In genomic region chr13:114339779-114340534, GRCh38 we compare ENCODE assay signal across 9 cellular contexts. TPM values are rescaled to one million over a fixed set of nuclear protein-coding genes. Genes with fewer than 3 reads are reported as not detected.
DNase-seq lines count a peak whose midpoint lies in the region; ATAC-seq, FAIRE-seq and TF ChIP-seq lines count a peak whose summit lies in the region.
"Had no signal": no experiment of that assay in that cellular context is flagged by ENCODE, and none has a peak within 500 bp of the region (broad histone marks: within the 10 kb centered on the region; RNA-seq: fewer than 3 reads in every experiment).

No MANE protein-coding gene starts in this region.

- TF ChIP-seq POLR2A in H1 (IDR thresholded peaks at IDR 0.05; ENCODE audit: control extremely low read depth in 1 of 2, low read depth in 2 of 2, low read length in 2 of 2): no peak

- peak overlapping the region; percentile 91; the same call in 1 of the 2 replicates for H2AK5ac ChIP-seq in H1 (ENCODE audit: low read depth, low read length)

- H3K9me3 ChIP-seq in H1 (ENCODE audit: insufficient read depth in 2 of 2, low read depth in 1 of 2, low read length in 1 of 2): no peaks in the 10 kb centered on the region

- no peaks in the 10 kb centered on the region for H3K79me2 ChIP-seq in H1 (ENCODE audit: control insufficient read depth in 1 of 2, insufficient read depth in 2 of 2, low read length in 2 of 2)

- H2BK120ac ChIP-seq in H1 (replicated peaks; ENCODE audit: low read depth, low read length): no peak overlapping the region

- POLR2A ChIA-PET in H1 (lab: Charles Lee; ENCODE audit: partially characterized antibody): interaction anchor here (1.5 to 2.0 kb wide), 2 partner anchors 12 to 23 kb away, joined by 3 to 7 read pairs; no protein-coding TSS in a partner anchor

- no peak overlapping the region for H3K18ac ChIP-seq in H1 (ENCODE audit: extremely low read depth, low read length)

- no peak overlapping the region for H3K14ac ChIP-seq in H1 (ENCODE audit: insufficient read length)

- no peak overlapping the region for H3K4me2 ChIP-seq in H1 (ENCODE audit: insufficient read depth in 1 of 2, low read depth in 2 of 2, low read length in 2 of 2)

- no peak overlapping the region for H3K56ac ChIP-seq in H1 (replicated peaks; ENCODE audit: insufficient read length, low read depth, low read length)

- peak overlapping the region; percentile 34 to 53 for H3K27ac Mint-ChIP-seq in natural killer cell treated with Interleukin-12 subunit alpha and Interleukin-12 subunit beta and Interleukin-15 and Interleukin-18, amount 100 ng/mL, for 72 hours

- no peaks in the 10 kb centered on the region for H3K36me3 ChIP-seq in H1 (ENCODE audit: control insufficient read depth in 2 of 4, insufficient read depth in 4 of 4, low read length in 3 of 4)

- H3K79me1 ChIP-seq in H1 (ENCODE audit: low read depth, low read length): no peaks in the 10 kb centered on the region

- 82% methylated on average over 12 of the region's 12 CpGs; no CpG with 5 or more reads in 1 of the 2 experiments for WGBS in H1 (ENCODE audit: extremely low coverage in 1 of 2, insufficient coverage in 1 of 2, insufficient read length in 1 of 2, insufficient replicate concordance in 2 of 2, low coverage in 1 of 2, low lambda C conversion rate in 2 of 2, missing lambda C conversion rate in 1 of 2), 2 experiments

- no peak overlapping the region for H3K27ac ChIP-seq in H1 (ENCODE audit: low read depth, low read length)
- H3K27ac ChIP-seq: epithelial cell of prostate had no signal

- TF ChIP-seq CTCF in WI38 (IDR thresholded peaks at IDR 0.05; ENCODE audit: low read depth, low read length): peak; percentile 78
- TF ChIP-seq CTCF in H1 (IDR thresholded peaks at IDR 0.05; ENCODE audit: control extremely low read depth in 1 of 3, insufficient read depth in 1 of 3, low read depth in 1 of 3, low read length in 3 of 3): peak; percentile 32 to 54 (median 43)

- peaks cover 7 to 16% of the 10 kb centered on the region in 2 donors for H3K27me3 Mint-ChIP-seq in natural killer cell treated with Interleukin-12 subunit alpha and Interleukin-12 subunit beta and Interleukin-15 and Interleukin-18, amount 100 ng/mL, for 72 hours

- no peak overlapping the region for H3K4ac ChIP-seq in H1 (replicated peaks; ENCODE audit: insufficient read length, low read depth, low read length)

- H2BK5ac ChIP-seq in H1 (ENCODE audit: low read depth, low read length): no peak overlapping the region

- no peaks in the 10 kb centered on the region for H3K27me3 ChIP-seq in H1 (replicated peaks in 1 of 4; ENCODE audit: control insufficient read depth in 3 of 4, extremely low read depth in 1 of 4, insufficient read depth in 3 of 4, low read length in 3 of 4)

- no peak overlapping the region for H3K23ac ChIP-seq in H1 (ENCODE audit: insufficient read length)

- peak overlapping the region; percentile 14; the same call in 1 of the 2 replicates for H4K8ac ChIP-seq in H1 (ENCODE audit: extremely low read depth, insufficient read depth, low read length)

- no peak overlapping the region for H4K5ac ChIP-seq in H1 (ENCODE audit: insufficient read length, low read depth, low read length)

- peaks cover 21 to 22% of the 10 kb centered on the region in 2 donors for H3K4me1 Mint-ChIP-seq in natural killer cell treated with Interleukin-12 subunit alpha and Interleukin-12 subunit beta and Interleukin-15 and Interleukin-18, amount 100 ng/mL, for 72 hours (ENCODE audit: low read depth in 2 of 2)

- CTCF ChIA-PET in H1 (lab: Charles Lee; ENCODE audit: partially characterized antibody): interaction anchor here (0.9 to 3.3 kb wide), 13 partner anchors 12 to 94 kb away, joined by 3 to 18 read pairs (median 4); no protein-coding TSS in a partner anchor

- H3K36me3 Mint-ChIP-seq in natural killer cell treated with Interleukin-12 subunit alpha and Interleukin-12 subunit beta and Interleukin-15 and Interleukin-18, amount 100 ng/mL, for 72 hours: peaks cover 5% of the 10 kb centered on the region

- H2BK12ac ChIP-seq in H1 (ENCODE audit: low read depth, low read length): peak overlapping the region; percentile 81; the same call in 1 of the 2 replicates

- H2AFZ ChIP-seq in H1 (ENCODE audit: low read length): no peak overlapping the region

- TF ChIP-seq RAD21 in H1 (IDR thresholded peaks at IDR 0.05 in 1 of 2, conservative IDR thresholded peaks at IDR 0.05 in 1 of 2; ENCODE audit: low read depth in 2 of 2, low read length in 2 of 2): peak; percentile 58 to 69

- no peak overlapping the region; the same call in 1 of the 2 replicates for H2BK15ac ChIP-seq in H1 (ENCODE audit: low read length)

- H4K20me1 ChIP-seq in H1 (replicated peaks in 1 of 2; ENCODE audit: control insufficient read depth in 1 of 2, insufficient read depth in 2 of 2, low read length in 2 of 2): no peaks in the 10 kb centered on the region

- no peak overlapping the region; the same call in 1 of the 2 replicates for H2BK20ac ChIP-seq in H1 (ENCODE audit: low read length)

- peak overlapping the region; percentile 46 for H3K4me3 Mint-ChIP-seq in natural killer cell treated with Interleukin-12 subunit alpha and Interleukin-12 subunit beta and Interleukin-15 and Interleukin-18, amount 100 ng/mL, for 72 hours

- TF ChIP-seq EP300 in H1 (IDR thresholded peaks at IDR 0.05; ENCODE audit: borderline replicate concordance in 1 of 2, low read depth in 2 of 2, low read length in 2 of 2): no peak

- H3K23me2 ChIP-seq in H1 (ENCODE audit: low read depth, low read length): no peaks in the 10 kb centered on the region

- H3K4me3 ChIP-seq in WI38 (ENCODE audit: low read depth, low read length) (no peak overlapping the region), H1 (ENCODE audit: extremely low read depth in 1 of 4, insufficient read depth in 2 of 4, low read depth in 3 of 4, low read length in 4 of 4) (no peak overlapping the region)

- H4K91ac ChIP-seq in H1 (replicated peaks; ENCODE audit: insufficient read length, low read length): peak overlapping the region; percentile 10

- no peaks in the 10 kb centered on the region for H3K9me3 Mint-ChIP-seq in natural killer cell treated with Interleukin-12 subunit alpha and Interleukin-12 subunit beta and Interleukin-15 and Interleukin-18, amount 100 ng/mL, for 72 hours

- H3K9ac ChIP-seq in H1 (replicated peaks in 1 of 4; ENCODE audit: extremely low read depth in 1 of 4, low read depth in 3 of 4, low read length in 3 of 4): no peak overlapping the region

- peaks cover 0 to 5% (median 2%) of the 10 kb centered on the region in 4 experiments; a peak in 2 of 7 replicates for H3K4me1 ChIP-seq in H1 (replicated peaks in 1 of 4; ENCODE audit: control insufficient read depth in 3 of 4, insufficient read depth in 4 of 4, low read length in 3 of 4)

- DNase-seq in activated naive CD4-positive, alpha-beta T cell treated with Interleukin-2 at 50 U/mL for 16 hours: peak; percentile 44
- no peak for DNase-seq in activated naive CD4-positive, alpha-beta T cell (lab: John Stamatoyannopoulos, UW)
- peak; percentile 69 for DNase-seq in NCI-H1694 (lab: John Stamatoyannopoulos, UW)
- DNase-seq in H1 (ENCODE audit: low read depth in 1 of 2, low spot score in 2 of 2): no peak
- peak; percentile 75 for DNase-seq in natural killer cell treated with Interleukin-12 subunit alpha and Interleukin-12 subunit beta and Interleukin-15 and Interleukin-18, amount 100 ng/mL, for 72 hours (ENCODE audit: low spot score)

- no peak for FAIRE-seq in H1 (lab: Jason Lieb, UNC)

- peak; percentile 94 to 99 for ATAC-seq in natural killer cell treated with Interleukin-12 subunit alpha and Interleukin-12 subunit beta and Interleukin-15 and Interleukin-18, amount 100 ng/mL, for 72 hours
- no peak for ATAC-seq in GM21529 (IDR thresholded peaks at IDR 0.05; ENCODE audit: unreplicated experiment)
- ATAC-seq in HG02610 (IDR thresholded peaks at IDR 0.05; ENCODE audit: unreplicated experiment): no peak

TF ChIP-seq in H1, 55 proteins besides CTCF, POLR2A, EP300 and RAD21 (continues in another document):
- TF ChIP-seq TCF12 (IDR thresholded peaks at IDR 0.05; ENCODE audit: low read depth, low read length): no peak
- TF ChIP-seq KDM1A (IDR thresholded peaks at IDR 0.05; ENCODE audit: borderline replicate concordance, low read length): no peak
- TF ChIP-seq SIN3A (conservative IDR thresholded peaks at IDR 0.05 in 1 of 2, IDR thresholded peaks at IDR 0.05 in 1 of 2; ENCODE audit: low read depth in 1 of 2, low read length in 2 of 2): no peak
- no peak for TF ChIP-seq HDAC6 (IDR thresholded peaks at IDR 0.05; ENCODE audit: low read depth, low read length)
- TF ChIP-seq CTBP2 (IDR thresholded peaks at IDR 0.05; ENCODE audit: borderline replicate concordance, insufficient read depth, insufficient read length, low read length): no peak
- no peak for TF ChIP-seq JUND (IDR thresholded peaks at IDR 0.05; ENCODE audit: low read length)
- no peak for TF ChIP-seq CBX5 (IDR thresholded peaks at IDR 0.05; ENCODE audit: low read depth, low read length)
- no peak for TF ChIP-seq BACH1 (IDR thresholded peaks at IDR 0.05; ENCODE audit: low read length)
- TF ChIP-seq RBBP5 (IDR thresholded peaks at IDR 0.05; ENCODE audit: borderline replicate concordance, low read depth, low read length): no peak

RNA-seq across cellular contexts. Expression of gene CHAMP1, which starts 25.7 kb away (rescaled TPM):
- 40.6 and 41.9 TPM in 2 replicates for total RNA-seq in H1 (2021; fragmentation: NEBNext Ultra II Directional; extraction: Animal tissue kit (Norgen Biotek cat#: 25700))
- 26.8 and 27.1 TPM in 2 replicates for polyA plus RNA-seq in H1 (2011; rRNA removed)
- polyA plus RNA-seq in H1 (2011; cell fraction: cytosol; rRNA removed): 19.1 TPM
- 34.3 TPM for polyA plus RNA-seq in H1 (2011; cell fraction: nucleus; rRNA removed)
- polyA plus RNA-seq in H1 (2012, experiment 1 of 2): 19.7 to 29.1 TPM (median 24.3 TPM) in 4 replicates
- 16.1 TPM for polyA plus RNA-seq in H1 (2012, experiment 2 of 2)
- polyA plus RNA-seq in H1 (2013, experiment 1 of 2): 39.6 TPM
- polyA plus RNA-seq in H1 (2013, experiment 2 of 2): 42.1 TPM
- polyA minus RNA-seq in H1 (2011; rRNA and poly(A)+ RNA removed): 13.3 and 14.8 TPM in 2 replicates
- 33.0 TPM for polyA minus RNA-seq in H1 (2011; cell fraction: cytosol; rRNA and poly(A)+ RNA removed)
- polyA minus RNA-seq in H1 (2011; cell fraction: nucleus; rRNA and poly(A)+ RNA removed): 28.7 TPM
- total RNA-seq in natural killer cell treated with Interleukin-12 subunit alpha and Interleukin-12 subunit beta and Interleukin-15 and Interleukin-18, amount 100 ng/mL, for 72 hours: 10 to 100 TPM; 17.5 to 24.4 TPM

RNA-seq across cellular contexts. Expression of gene UPF3A, which starts 58.6 kb away (rescaled TPM):
- total RNA-seq in H1 (2021; fragmentation: NEBNext Ultra II Directional; extraction: Animal tissue kit (Norgen Biotek cat#: 25700)): 56.6 and 58.2 TPM in 2 replicates
- polyA plus RNA-seq in H1 (2011; rRNA removed): 47.1 and 48.7 TPM in 2 replicates
- 78.7 TPM for polyA plus RNA-seq in H1 (2011; cell fraction: cytosol; rRNA removed)
- 56.2 TPM for polyA plus RNA-seq in H1 (2011; cell fraction: nucleus; rRNA removed)
- 63.0 to 78.5 TPM (median 70.5 TPM) in 4 replicates for polyA plus RNA-seq in H1 (2012, experiment 1 of 2)
- polyA plus RNA-seq in H1 (2012, experiment 2 of 2): 14.2 TPM
- polyA plus RNA-seq in H1 (2013, experiment 1 of 2): 88.6 TPM
- polyA plus RNA-seq in H1 (2013, experiment 2 of 2): 86.1 TPM
- polyA minus RNA-seq in H1 (2011; rRNA and poly(A)+ RNA removed): 18.0 and 22.0 TPM in 2 replicates
- polyA minus RNA-seq in H1 (2011; cell fraction: cytosol; rRNA and poly(A)+ RNA removed): 27.8 TPM
- polyA minus RNA-seq in H1 (2011; cell fraction: nucleus; rRNA and poly(A)+ RNA removed): 45.9 TPM
- 10 to 100 TPM; 30.8 to 44.3 TPM for total RNA-seq in natural killer cell treated with Interleukin-12 subunit alpha and Interleukin-12 subunit beta and Interleukin-15 and Interleukin-18, amount 100 ng/mL, for 72 hours

Comparison
In these comparisons a context has a peak if more than half of its experiments do, and no peak if none do; other contexts are left out.
1. DNase-seq: peak in activated naive CD4-positive, alpha-beta T cell treated with Interleukin-2 at 50 U/mL for 16 hours (single experiment), NCI-H1694 (single experiment) and natural killer cell treated with Interleukin-12 subunit alpha and Interleukin-12 subunit beta and Interleukin-15 and Interleukin-18, amount 100 ng/mL, for 72 hours (single experiment); none in activated naive CD4-positive, alpha-beta T cell (0 of 4) and H1 (0 of 2).
2. ATAC-seq: peak in natural killer cell treated with Interleukin-12 subunit alpha and Interleukin-12 subunit beta and Interleukin-15 and Interleukin-18, amount 100 ng/mL, for 72 hours (2 of 2); none in GM21529 (single experiment) and HG02610 (single experiment).